In genomic region chr14:99480856-99481744, GRCh38 we compare ENCODE assay signal across 8 cellular contexts. TPM values are rescaled to one million over a fixed set of nuclear protein-coding genes. Genes with fewer than 3 reads are reported as not detected.
DNase-seq lines count a peak whose midpoint lies in the region; ATAC-seq and TF ChIP-seq lines count a peak whose summit lies in the region.

Gene CCNK (plus strand): TSS chr14:99481409. CDS start chr14:99492678, 11,269 bp downstream.
Gene SETD3 (minus strand): TSS chr14:99480859. CDS start chr14:99465805, 15,054 bp downstream.

- H3K27me3 ChIP-seq in thymus (ENCODE audit: control insufficient read depth, insufficient read depth), result no peaks in the 10 kb centered on the region

- no peaks in the 10 kb centered on the region for H3K36me3 ChIP-seq in thymus (ENCODE audit: control insufficient read depth, insufficient read depth)

- intact Hi-C loops in head of caudate nucleus (cut with DNase I), result no loop called here

- no peaks in the 10 kb centered on the region for H3K36me3 Mint-ChIP-seq in osteocyte (ENCODE audit: unreplicated experiment)

- under 1% methylated on average over 92 of the region's 92 CpGs for WGBS in thymus

- TF ChIP-seq CTCF in GM12864 (IDR thresholded peaks at IDR 0.05; ENCODE audit: low read depth, low read length, missing control alignments) (no peak), osteocyte (IDR thresholded peaks at IDR 0.05) (no peak)

- peak; percentile 98 for DNase-seq in GM12864 (ENCODE audit: low read depth)
- DNase-seq in NCI-H1417 (lab: John Stamatoyannopoulos, UW), result peak; percentile 100
- peak; percentile 99 for DNase-seq in SW 1271 (lab: John Stamatoyannopoulos, UW)
- DNase-seq in activated naive CD8-positive, alpha-beta T cell treated with anti-CD3 and anti-CD28 coated beads, Interleukin-2, amount 50 U/mL, for 16 hours (ENCODE audit: low read depth, low spot score), result peak; percentile 100
- peak; percentile 100 for DNase-seq in head of caudate nucleus
- DNase-seq in osteocyte (ENCODE audit: extremely low spot score, unreplicated experiment), result peak; percentile 100

- peaks cover 6% of the 10 kb centered on the region for H3K4me1 ChIP-seq in thymus (ENCODE audit: control insufficient read depth, insufficient read depth, low read length)

- H3K27me3 Mint-ChIP-seq in osteocyte (ENCODE audit: unreplicated experiment), result no peaks in the 10 kb centered on the region

- peak; percentile 87 for ATAC-seq in HG02759 (IDR thresholded peaks at IDR 0.05; ENCODE audit: unreplicated experiment)

- no peaks in the 10 kb centered on the region for H3K9me3 ChIP-seq in thymus (ENCODE audit: control insufficient read depth)

- H3K4me3 ChIP-seq in GM12864 (ENCODE audit: low read depth, low read length) (peak within 1 kb of the TSS; percentile 79), thymus (ENCODE audit: low read length) (peak within 1 kb of the TSS; percentile 68)

- peak within 1 kb of the TSS; percentile 95 for H3K4me3 Mint-ChIP-seq in osteocyte (ENCODE audit: unreplicated experiment)

- no peaks in the 10 kb centered on the region for H3K9me3 Mint-ChIP-seq in osteocyte (ENCODE audit: unreplicated experiment)

- peaks cover 44% of the 10 kb centered on the region for H3K4me1 Mint-ChIP-seq in osteocyte (ENCODE audit: unreplicated experiment)

- H3K27ac ChIP-seq in thymus (ENCODE audit: low read depth), result peak within 1 kb of the TSS; percentile 92

- H3K27ac Mint-ChIP-seq in osteocyte (ENCODE audit: unreplicated experiment), result peak within 1 kb of the TSS; percentile 98

RNA-seq across cellular contexts. Expression of gene CCNK, which starts in this region (rescaled TPM):
- total RNA-seq in osteocyte, result 55.8 and 57.4 TPM in 2 replicates
- 26.9 TPM for polyA plus RNA-seq in thymus

RNA-seq across cellular contexts. Expression of gene SETD3, which starts in this region (rescaled TPM):
- total RNA-seq in osteocyte, result 49.1 and 49.8 TPM in 2 replicates
- polyA plus RNA-seq in thymus, result 39.0 TPM

Comparison
In these comparisons a context has a peak if more than half of its experiments do, and no peak if none do; other contexts are left out.
1. Peak in every context shown above with its lines: DNase-seq, ATAC-seq, H3K4me3 ChIP-seq and H3K27ac ChIP-seq.